37 cellular contexts compared by ENCODE assay signal in the genomic region with DNA sequence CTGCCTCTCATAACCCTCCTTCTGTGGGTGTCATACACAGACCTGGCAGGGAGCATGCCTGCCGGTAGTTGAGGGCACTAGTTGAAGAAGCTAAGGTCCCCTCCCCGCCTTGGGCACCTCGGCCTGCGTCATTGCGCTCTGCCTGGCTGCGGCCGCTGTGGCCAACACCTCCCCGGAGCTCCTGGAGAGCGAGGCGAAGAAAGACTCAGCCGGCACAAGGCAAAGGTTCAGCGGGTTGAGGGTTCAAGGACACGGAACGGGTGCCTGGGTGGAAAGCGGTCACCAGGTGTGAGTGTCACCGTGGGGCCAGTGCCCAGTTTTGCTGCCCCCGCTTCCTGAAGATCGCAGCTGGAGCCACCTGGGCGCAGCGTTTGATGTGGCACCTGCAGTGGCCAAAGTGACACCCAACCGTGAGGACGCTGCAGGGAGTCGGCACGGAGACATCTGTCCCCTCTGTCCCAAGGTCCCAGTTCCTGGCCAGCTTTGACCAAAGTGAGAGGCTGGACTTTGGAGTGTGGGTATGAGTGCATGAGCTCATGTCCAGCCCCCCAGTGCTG. TPM values are rescaled to one million over a fixed set of nuclear protein-coding genes. Genes with fewer than 3 reads are reported as not detected.
"Had no signal": no experiment of that assay in that cellular context is flagged by ENCODE, and none has a peak within 500 bp of the region (broad histone marks: within the 10 kb centered on the region; RNA-seq: fewer than 3 reads in every experiment).

No MANE protein-coding gene starts in this region.

- ATAC-seq: activated CD8-positive, alpha-beta T cell treated with anti-CD3 and anti-CD28 coated beads for 36 hours; activated naive CD4-positive, alpha-beta T cell treated with anti-CD3 and anti-CD28 coated beads, Interleukin-2, amount 50 U/mL, for 72 hours; activated T-cell treated with anti-CD3 and anti-CD28 coated beads, Interleukin-2, amount 50 U/mL, for 4 hours; activated T-cell treated with anti-CD3 and anti-CD28 coated beads, Interleukin-2, amount 50 U/mL, for 72 hours; activated T-helper 17 cell treated with anti-CD3 and anti-CD28 coated beads, Interleukin-2, amount 50 U/mL, for 72 hours; T-cell; T-helper 17 cell had no signal

- H3K4me1 Mint-ChIP-seq: activated B cell treated with CpG ODN at 0.5 μM for 24 hours; activated CD4-positive, alpha-beta T cell treated with anti-CD3 and anti-CD28 coated beads, Interleukin-2, amount 10 ng/mL, durations not matched to agents 24 days and 14 days; activated naive CD8-positive, alpha-beta T cell treated with anti-CD3 and anti-CD28 coated beads for 36 hours; activated T-helper 17 cell treated with anti-CD3 and anti-CD28 coated beads, Interleukin-2, amount 50 U/mL, for 72 hours; brain; T-cell; T-helper 17 cell had no signal

- H3K27ac ChIP-seq: adrenal gland, ascending aorta, VCaP had no signal

- H3K9me3 ChIP-seq: adrenal gland had no signal

- H3K4me1 ChIP-seq: adrenal gland, ascending aorta had no signal

- H3K27me3 ChIP-seq: adrenal gland, ascending aorta had no signal

- H3K4me3 Mint-ChIP-seq: activated B cell treated with CpG ODN at 0.5 μM for 24 hours; activated CD4-positive, alpha-beta memory T cell treated with anti-CD3 and anti-CD28 coated beads for 36 hours; activated CD4-positive, alpha-beta T cell treated with anti-CD3 and anti-CD28 coated beads, Interleukin-2, amount 10 ng/mL, durations not matched to agents 24 days and 14 days; activated CD8-positive, alpha-beta T cell treated with anti-CD3 and anti-CD28 coated beads for 36 hours; activated naive CD4-positive, alpha-beta T cell treated with anti-CD3 and anti-CD28 coated beads for 36 hours; activated naive CD8-positive, alpha-beta T cell treated with anti-CD3 and anti-CD28 coated beads for 36 hours; activated T-cell treated with anti-CD3 and anti-CD28 coated beads, Interleukin-2, amount 50 U/mL, for 4 hours; activated T-cell treated with anti-CD3 and anti-CD28 coated beads, Interleukin-2, amount 50 U/mL, for 72 hours; activated T-helper 1 cell treated with anti-CD3 and anti-CD28 coated beads, Interleukin-12 subunit alpha, Interleukin-12 subunit beta, Interleukin-2, Interleukin-4 antibody, amounts not matched to agents 30 ng/mL and 10 ng/mL and 1 ng/mL, durations not matched to agents 14 hours and 24 hours and 36 hours; activated T-helper 17 cell treated with anti-CD3 and anti-CD28 coated beads, Interleukin-2, amount 50 U/mL, for 72 hours; brain; T-cell; T-helper 17 cell had no signal

- H3K9me3 Mint-ChIP-seq: activated T-helper 17 cell treated with anti-CD3 and anti-CD28 coated beads, Interleukin-2, amount 50 U/mL, for 72 hours had no signal

- DNase-seq: activated B cell treated with CpG ODN at 0.5 μM for 24 hours; activated CD4-positive, alpha-beta memory T cell treated with anti-CD3 and anti-CD28 coated beads for 36 hours; activated CD4-positive, alpha-beta T cell treated with anti-CD3 and anti-CD28 coated beads for 4 hours; activated CD4-positive, alpha-beta T cell treated with anti-CD3 and anti-CD28 coated beads, Interleukin-2, amount 10 ng/mL, durations not matched to agents 24 days and 14 days; activated CD4-positive, alpha-beta T cell treated with anti-CD3 and anti-CD28 coated beads, Interleukin-2, amount 50 U/mL, for 1 hour; activated CD4-positive, alpha-beta T cell treated with anti-CD3 and anti-CD28 coated beads, Interleukin-2, amount 50 U/mL, for 4 hours; activated CD4-positive, CD25-positive, alpha-beta regulatory T cell treated with anti-CD3 and anti-CD28 coated beads, Interleukin-2, amount 50 U/mL, for 72 hours; activated CD8-positive, alpha-beta memory T cell treated with anti-CD3 and anti-CD28 coated beads, Interleukin-2, amount 50 U/mL, for 4 hours; activated CD8-positive, alpha-beta T cell treated with anti-CD3 and anti-CD28 coated beads for 36 hours; activated effector memory CD4-positive, alpha-beta T cell treated with anti-CD3 and anti-CD28 coated beads, Interleukin-2, amount 50 U/mL, for 16 hours; activated gamma-delta T cell treated with Interleukin-2 at 50 U/mL for 16 hours; activated naive CD4-positive, alpha-beta T cell; activated naive CD4-positive, alpha-beta T cell treated with anti-CD3 and anti-CD28 coated beads for 36 hours; activated naive CD4-positive, alpha-beta T cell treated with anti-CD3 and anti-CD28 coated beads, Interleukin-2, amount 50 U/mL, for 16 hours; activated naive CD8-positive, alpha-beta T cell treated with anti-CD3 and anti-CD28 coated beads for 36 hours; activated T-cell treated with anti-CD3 and anti-CD28 coated beads for 4 hours; activated T-cell treated with anti-CD3 and anti-CD28 coated beads, Interleukin-2, amount 50 U/mL, for 1 hour; activated T-cell treated with anti-CD3 and anti-CD28 coated beads, Interleukin-2, amount 50 U/mL, for 4 hours; activated T-cell treated with anti-CD3 and anti-CD28 coated beads, Interleukin-2, amount 50 U/mL, for 72 hours; adrenal gland; amniotic stem cell; central memory CD4-positive, alpha-beta T cell; T-cell; T-helper 17 cell; T1000 had no signal

- FAIRE-seq: TTC549 had no signal

- H3K27ac Mint-ChIP-seq: activated B cell treated with CpG ODN at 0.5 μM for 24 hours; activated CD4-positive, alpha-beta memory T cell treated with anti-CD3 and anti-CD28 coated beads for 36 hours; activated CD4-positive, alpha-beta T cell treated with anti-CD3 and anti-CD28 coated beads, Interleukin-2, amount 10 ng/mL, durations not matched to agents 24 days and 14 days; activated CD8-positive, alpha-beta T cell treated with anti-CD3 and anti-CD28 coated beads for 36 hours; activated naive CD4-positive, alpha-beta T cell treated with anti-CD3 and anti-CD28 coated beads for 36 hours; activated naive CD4-positive, alpha-beta T cell treated with anti-CD3 and anti-CD28 coated beads, Interleukin-2, amount 50 U/mL, for 72 hours; activated naive CD8-positive, alpha-beta T cell treated with anti-CD3 and anti-CD28 coated beads for 36 hours; activated T-cell treated with anti-CD3 and anti-CD28 coated beads, Interleukin-2, amount 50 U/mL, for 72 hours; activated T-helper 1 cell treated with anti-CD3 and anti-CD28 coated beads, Interleukin-12 subunit alpha, Interleukin-12 subunit beta, Interleukin-2, Interleukin-4 antibody, amounts not matched to agents 30 ng/mL and 10 ng/mL and 1 ng/mL, durations not matched to agents 14 hours and 24 hours and 36 hours; activated T-helper 17 cell treated with anti-CD3 and anti-CD28 coated beads, Interleukin-2, amount 50 U/mL, for 72 hours; brain; T-cell; T-helper 17 cell had no signal

- H3K36me3 Mint-ChIP-seq: activated naive CD4-positive, alpha-beta T cell treated with anti-CD3 and anti-CD28 coated beads, Interleukin-2, amount 50 U/mL, for 72 hours; activated naive CD8-positive, alpha-beta T cell treated with anti-CD3 and anti-CD28 coated beads for 36 hours; brain; T-cell had no signal

- H3K27me3 Mint-ChIP-seq: activated B cell treated with CpG ODN at 0.5 μM for 24 hours; activated CD4-positive, alpha-beta memory T cell treated with anti-CD3 and anti-CD28 coated beads for 36 hours; activated CD4-positive, alpha-beta T cell treated with anti-CD3 and anti-CD28 coated beads, Interleukin-2, amount 10 ng/mL, durations not matched to agents 24 days and 14 days; activated CD8-positive, alpha-beta T cell treated with anti-CD3 and anti-CD28 coated beads for 36 hours; activated naive CD8-positive, alpha-beta T cell treated with anti-CD3 and anti-CD28 coated beads for 36 hours; activated T-helper 17 cell treated with anti-CD3 and anti-CD28 coated beads, Interleukin-2, amount 50 U/mL, for 72 hours; brain; T-cell; T-helper 17 cell had no signal

- H3K36me3 ChIP-seq: adrenal gland, ascending aorta had no signal

- H3K4me3 ChIP-seq: adrenal gland, ascending aorta had no signal

RNA-seq across cellular contexts. Expression of gene ZNF735, which starts 14.8 kb away (rescaled TPM):
- total RNA-seq: activated B cell treated with CpG ODN at 0.5 μM for 24 hours; activated CD4-positive, alpha-beta memory T cell treated with anti-CD3 and anti-CD28 coated beads for 36 hours; activated CD4-positive, alpha-beta T cell treated with anti-CD3 and anti-CD28 coated beads, Interleukin-2, amount 10 ng/mL, durations not matched to agents 24 days and 14 days; activated CD8-positive, alpha-beta memory T cell treated with anti-CD3 and anti-CD28 coated beads for 36 hours; activated CD8-positive, alpha-beta T cell treated with anti-CD3 and anti-CD28 coated beads for 36 hours; activated naive CD4-positive, alpha-beta T cell treated with anti-CD3 and anti-CD28 coated beads for 36 hours; activated naive CD4-positive, alpha-beta T cell treated with anti-CD3 and anti-CD28 coated beads, Interleukin-2, amount 50 U/mL, for 72 hours; activated naive CD8-positive, alpha-beta T cell treated with anti-CD3 and anti-CD28 coated beads for 36 hours; activated T-cell treated with anti-CD3 and anti-CD28 coated beads, Interleukin-2, amount 50 U/mL, for 4 hours; activated T-cell treated with anti-CD3 and anti-CD28 coated beads, Interleukin-2, amount 50 U/mL, for 72 hours; activated T-helper 1 cell treated with anti-CD3 and anti-CD28 coated beads, Interleukin-12 subunit alpha, Interleukin-12 subunit beta, Interleukin-2, Interleukin-4 antibody, amounts not matched to agents 30 ng/mL and 10 ng/mL and 1 ng/mL, durations not matched to agents 14 hours and 24 hours and 36 hours; activated T-helper 17 cell treated with anti-CD3 and anti-CD28 coated beads, Interleukin-2, amount 50 U/mL, for 72 hours; adrenal gland; ascending aorta; cardiac septum; cerebellum; T-cell; T-helper 1 cell treated with Interleukin-12 subunit alpha and Interleukin-12 subunit beta and Interleukin-4 antibody, amounts not matched to agents 30 ng/mL and 1 ng/mL, for 36 hours; T-helper 17 cell; T-helper 2 cell treated with Interferon-gamma antibody and Interleukin-4, amounts not matched to agents 100 ng/mL and 5 ng/mL, for 36 hours had no signal
- polyA plus RNA-seq: adrenal gland had no signal

RNA-seq across cellular contexts. Expression of gene ZNF679, which starts 36.0 kb away (rescaled TPM):
- total RNA-seq: activated B cell treated with CpG ODN at 0.5 μM for 24 hours; activated CD4-positive, alpha-beta memory T cell treated with anti-CD3 and anti-CD28 coated beads for 36 hours; activated CD4-positive, alpha-beta T cell treated with anti-CD3 and anti-CD28 coated beads, Interleukin-2, amount 10 ng/mL, durations not matched to agents 24 days and 14 days; activated CD8-positive, alpha-beta memory T cell treated with anti-CD3 and anti-CD28 coated beads for 36 hours; activated CD8-positive, alpha-beta T cell treated with anti-CD3 and anti-CD28 coated beads for 36 hours; activated naive CD4-positive, alpha-beta T cell treated with anti-CD3 and anti-CD28 coated beads for 36 hours; activated naive CD4-positive, alpha-beta T cell treated with anti-CD3 and anti-CD28 coated beads, Interleukin-2, amount 50 U/mL, for 72 hours; activated naive CD8-positive, alpha-beta T cell treated with anti-CD3 and anti-CD28 coated beads for 36 hours; activated T-cell treated with anti-CD3 and anti-CD28 coated beads, Interleukin-2, amount 50 U/mL, for 4 hours; activated T-cell treated with anti-CD3 and anti-CD28 coated beads, Interleukin-2, amount 50 U/mL, for 72 hours; activated T-helper 1 cell treated with anti-CD3 and anti-CD28 coated beads, Interleukin-12 subunit alpha, Interleukin-12 subunit beta, Interleukin-2, Interleukin-4 antibody, amounts not matched to agents 30 ng/mL and 10 ng/mL and 1 ng/mL, durations not matched to agents 14 hours and 24 hours and 36 hours; activated T-helper 17 cell treated with anti-CD3 and anti-CD28 coated beads, Interleukin-2, amount 50 U/mL, for 72 hours; adrenal gland; ascending aorta; cardiac septum; cerebellum; T-cell; T-helper 1 cell treated with Interleukin-12 subunit alpha and Interleukin-12 subunit beta and Interleukin-4 antibody, amounts not matched to agents 30 ng/mL and 1 ng/mL, for 36 hours; T-helper 17 cell; T-helper 2 cell treated with Interferon-gamma antibody and Interleukin-4, amounts not matched to agents 100 ng/mL and 5 ng/mL, for 36 hours had no signal
- polyA plus RNA-seq: adrenal gland had no signal
